Comparison of ENCODE assay signal across 8 cellular contexts in genomic region chr12:101696477-101697196, GRCh38. TPM values are rescaled to one million over a fixed set of nuclear protein-coding genes. Genes with fewer than 3 reads are reported as not detected.
A peak's percentile ranks its signal among the peaks of the same experiment; 100 is the strongest.
DNase-seq lines count a peak whose midpoint lies in the region; ATAC-seq and TF ChIP-seq lines count a peak whose summit lies in the region.

No MANE protein-coding gene starts in this region.

- peak overlapping the region; percentile 55 for H3K27ac ChIP-seq in fibroblast of lung (ENCODE audit: insufficient read depth, low read length)

- peak overlapping the region; percentile 92 for H2AFZ ChIP-seq in fibroblast of lung (ENCODE audit: low read length)

- H3K9me3 Mint-ChIP-seq in WTC11, result no peaks in the 10 kb centered on the region
- H3K9me3 Mint-ChIP-seq in nephron progenitor cell, result peaks cover 4% of the 10 kb centered on the region

- H3K4me3 ChIP-seq in fibroblast of lung (replicated peaks in 1 of 4; ENCODE audit: control extremely low read depth in 1 of 4, insufficient read depth in 1 of 4, low read depth in 3 of 4, low read length in 4 of 4), result peak overlapping the region; percentile 65 to 84 (median 74)

- H3K27me3 ChIP-seq in fibroblast of lung (ENCODE audit: control insufficient read depth, insufficient read depth, low read length), result no peaks in the 10 kb centered on the region

- no peaks in the 10 kb centered on the region for H3K36me3 Mint-ChIP-seq in WTC11
- no peaks in the 10 kb centered on the region for H3K36me3 Mint-ChIP-seq in nephron progenitor cell (ENCODE audit: low read depth)

- POLR2A ChIA-PET in WTC11 (lab: Charles Lee), result no interaction called here

- peak overlapping the region; percentile 74 for H3K9ac ChIP-seq in fibroblast of lung (ENCODE audit: insufficient read depth, low read length)

- peaks cover 11% of the 10 kb centered on the region for H3K79me2 ChIP-seq in fibroblast of lung (ENCODE audit: control insufficient read depth, insufficient read depth, low read length)

- H3K4me1 Mint-ChIP-seq in WTC11 (peaks cover 27% of the 10 kb centered on the region), nephron progenitor cell (peaks cover 38% of the 10 kb centered on the region)

- H3K36me3 ChIP-seq in fibroblast of lung (ENCODE audit: control insufficient read depth, insufficient read depth, low read length), result no peaks in the 10 kb centered on the region

- H3K9me3 ChIP-seq in fibroblast of lung (ENCODE audit: control insufficient read depth, insufficient read depth, low read depth, low read length), result no peaks in the 10 kb centered on the region

- TF ChIP-seq CTCF in WTC11 (IDR thresholded peaks at IDR 0.05) (no peak), fibroblast of lung (conservative IDR thresholded peaks at IDR 0.05 in 1 of 2, IDR thresholded peaks at IDR 0.05 in 1 of 2; ENCODE audit: low read depth in 1 of 2, low read length in 2 of 2) (no peak), nephron progenitor cell (IDR thresholded peaks at IDR 0.05) (no peak)

- no peaks in the 10 kb centered on the region for H4K20me1 ChIP-seq in fibroblast of lung (ENCODE audit: control insufficient read depth, extremely low read depth, insufficient read depth, low read length)

- peak; percentile 34 for ATAC-seq in GM18867 (IDR thresholded peaks at IDR 0.05; ENCODE audit: unreplicated experiment)
- ATAC-seq in WTC11, result no peak
- no peak for ATAC-seq in GM21381 (IDR thresholded peaks at IDR 0.05; ENCODE audit: unreplicated experiment)

- H3K4me2 ChIP-seq in fibroblast of lung (ENCODE audit: extremely low read depth, insufficient read depth, low read length), result peak overlapping the region; percentile 97

- H3K27ac Mint-ChIP-seq in WTC11, result no peak overlapping the region; the same call in 1 of the 2 replicates
- H3K27ac Mint-ChIP-seq in nephron progenitor cell, result peak overlapping the region; percentile 57

- H3K4me3 Mint-ChIP-seq in WTC11, result peak overlapping the region; percentile 90
- peak overlapping the region; percentile 91 for H3K4me3 Mint-ChIP-seq in nephron progenitor cell

- peak; percentile 6 for DNase-seq in AG08395 (ENCODE audit: low spot score)
- DNase-seq in HuH-7.5 (ENCODE audit: low spot score), result peak; percentile 81
- no peak for DNase-seq in WTC11 (ENCODE audit: low spot score)
- DNase-seq in fibroblast of lung (ENCODE audit: low read depth in 2 of 2), result peak in 1 of 2 donors; percentile 42
- DNase-seq in nephron progenitor cell, result no peak
- no peak for DNase-seq in EL

- H3K4me1 ChIP-seq in fibroblast of lung (ENCODE audit: control insufficient read depth, extremely low read depth, insufficient read depth, low read length), result no peaks in the 10 kb centered on the region

- peaks cover 23% of the 10 kb centered on the region for H3K27me3 Mint-ChIP-seq in WTC11 (ENCODE audit: low read depth)
- peaks cover 21% of the 10 kb centered on the region for H3K27me3 Mint-ChIP-seq in nephron progenitor cell (ENCODE audit: low read depth, poor library complexity)

- CTCF ChIA-PET in WTC11 (lab: Charles Lee), result no interaction called here

TF ChIP-seq in WTC11, 78 proteins besides CTCF, POLR2A, EP300 and RAD21:
- TF ChIP-seq MYBL2 (CRISPR knock-in tag; IDR thresholded peaks at IDR 0.05) (0 out of 2 replicates have a peak, but pooled peaks have one; percentile 27), ZNF281 (CRISPR knock-in tag; IDR thresholded peaks at IDR 0.05) (no peak), ZNF317 (CRISPR knock-in tag; IDR thresholded peaks at IDR 0.05; ENCODE audit: borderline replicate concordance, low read depth) (no peak), MLX (CRISPR knock-in tag; IDR thresholded peaks at IDR 0.05) (no peak), GABPB1 (CRISPR knock-in tag; IDR thresholded peaks at IDR 0.05) (peak; percentile 71), ATF2 (CRISPR knock-in tag; IDR thresholded peaks at IDR 0.05; ENCODE audit: borderline replicate concordance, low read depth) (no peak)

RNA-seq across cellular contexts. Expression of gene CHPT1, which starts 0.8 kb away (rescaled TPM):
- total RNA-seq in WTC11 (2021), result 17.6 to 19.8 TPM (median 19.1 TPM) in 3 replicates
- total RNA-seq in fibroblast of lung, result 62.9 and 65.2 TPM in 2 replicates
- polyA plus RNA-seq in fibroblast of lung, result 31.9 and 34.8 TPM in 2 replicates
- 28.8 and 35.9 TPM in 2 replicates for polyA plus RNA-seq in fibroblast of lung (2012)
- 6.0 and 7.6 TPM in 2 replicates for polyA minus RNA-seq in fibroblast of lung (ENCODE audit: low replicate concordance)

RNA-seq across cellular contexts. Expression of gene SYCP3, which starts 42.6 kb away (rescaled TPM):
- total RNA-seq in WTC11 (2021), result 0.15 TPM in 1 of 3 replicates, not detected in the others
- 0.17 and 0.26 TPM in 2 replicates for total RNA-seq in fibroblast of lung
- 0.02 TPM in 1 of 2 replicates, not detected in the other for polyA plus RNA-seq in fibroblast of lung
- 0.08 and 0.34 TPM in 2 replicates for polyA plus RNA-seq in fibroblast of lung (2012)
- polyA minus RNA-seq in fibroblast of lung (ENCODE audit: low replicate concordance), result 1.7 TPM in 1 of 2 replicates, not detected in the other

Comparison
In these comparisons a context has a peak if more than half of its experiments do, and no peak if none do; other contexts are left out.
1. DNase-seq: peak in AG08395 (single experiment) and HuH-7.5 (single experiment); none in WTC11 (single experiment), nephron progenitor cell (single experiment) and EL (single experiment).